ENCODE assay signal across 8 cellular contexts in genomic region chr2:54114936-54115283, GRCh38. TPM values are rescaled to one million over a fixed set of nuclear protein-coding genes. Genes with fewer than 3 reads are reported as not detected.
DNase-seq lines count a peak whose midpoint lies in the region; ATAC-seq and TF ChIP-seq lines count a peak whose summit lies in the region.

No MANE protein-coding gene starts in this region.

- no peaks in the 10 kb centered on the region for H3K27me3 Mint-ChIP-seq in naive B cell

- peak overlapping the region; percentile 100 for H2AFZ ChIP-seq in mammary epithelial cell (ENCODE audit: low read depth, low read length)

- H3K36me3 Mint-ChIP-seq in naive B cell = peaks cover 5 to 25% of the 10 kb centered on the region in 2 donors

- H3K4me1 Mint-ChIP-seq in naive B cell = peaks cover 18 to 23% (median 21%) of the 10 kb centered on the region in 3 donors

- peak overlapping the region; percentile 99 for H3K27ac ChIP-seq in HL-60 (replicated peaks)
- peak overlapping the region; percentile 91 for H3K27ac ChIP-seq in mammary epithelial cell (ENCODE audit: insufficient read depth, low read depth, low read length)

- H3K79me2 ChIP-seq in mammary epithelial cell (ENCODE audit: insufficient read depth, low read length) = peaks cover 7% of the 10 kb centered on the region

- no TSS peak for BruUV-seq in mammary epithelial cell (replicated peaks; lab: Mats Ljungman, UMichigan)

- no peaks in the 10 kb centered on the region for H4K20me1 ChIP-seq in mammary epithelial cell (ENCODE audit: insufficient read depth, low read length)

- peak overlapping the region; percentile 99 to 100 (median 99) for H3K27ac Mint-ChIP-seq in naive B cell

- no peaks in the 10 kb centered on the region for H3K36me3 ChIP-seq in mammary epithelial cell (ENCODE audit: insufficient read depth, low read length)

- H3K9me3 Mint-ChIP-seq in naive B cell = peaks cover 4 to 9% (median 5%) of the 10 kb centered on the region in 7 donors

- WGBS in mammary epithelial cell (ENCODE audit: low coverage, missing lambda C conversion rate) = 14% methylated on average over 3 of the region's 3 CpGs

- intact Hi-C loops in mammary epithelial cell (cut with micrococcal nuclease) = loop anchor here (2.0 to 5.0 kb wide), 3 partner anchors 216 to 388 kb away; partner anchors contain the start of gene SPTBN1

- peak overlapping the region; percentile 90 to 99 (median 97) for H3K4me3 Mint-ChIP-seq in naive B cell

- ATAC-seq in naive B cell (ENCODE audit: low read depth in 2 of 2) = no peak
- no peak for ATAC-seq in HG02588 (IDR thresholded peaks at IDR 0.05; ENCODE audit: unreplicated experiment)
- ATAC-seq in GM18867 (IDR thresholded peaks at IDR 0.05; ENCODE audit: unreplicated experiment) = no peak

- in situ Hi-C loops in mammary epithelial cell (cut with MboI; ENCODE audit: low sequenced_read_pairs in 2 of 2) = loop anchor here in 1 of 2 donors (25.0 kb wide), 1 partner anchor 397 kb away; no protein-coding TSS in a partner anchor

- peaks cover 5% of the 10 kb centered on the region for H3K9me3 ChIP-seq in mammary epithelial cell (replicated peaks; ENCODE audit: insufficient read depth, low read length)

- H3K4me2 ChIP-seq in mammary epithelial cell (ENCODE audit: insufficient read depth, low read depth, low read length) = peak overlapping the region; percentile 67

- dilution Hi-C loops in mammary epithelial cell (cut with HindIII; ENCODE audit: low sequenced_read_pairs) = no loop called here

- no peak for DNase-seq in AG10803 (ENCODE audit: low read depth)
- no peak for DNase-seq in HL-60 (ENCODE audit: low read depth in 1 of 2, low spot score in 1 of 2)
- no peak for DNase-seq in mammary epithelial cell
- no peak for DNase-seq in naive B cell
- DNase-seq in Ammon's horn (ENCODE audit: low spot score) = no peak
- no peak for DNase-seq in MV-4-11 (lab: John Stamatoyannopoulos, UW)

- TF ChIP-seq CTCF in AG10803 (conservative IDR thresholded peaks at IDR 0.05; ENCODE audit: low read length) = no peak
- TF ChIP-seq CTCF in HL-60 (IDR thresholded peaks at IDR 0.05; ENCODE audit: insufficient read depth, low read length) = no peak
- no peak for TF ChIP-seq CTCF in mammary epithelial cell (conservative IDR thresholded peaks at IDR 0.05 in 1 of 2, IDR thresholded peaks at IDR 0.05 in 1 of 2; ENCODE audit: extremely low read depth in 1 of 2, insufficient read depth in 1 of 2, low read depth in 1 of 2, low read length in 2 of 2)

- H3K4me3 ChIP-seq in AG10803 (ENCODE audit: low read length) (peak overlapping the region; percentile 81), HL-60 (replicated peaks; ENCODE audit: insufficient read depth, low read length) (peak overlapping the region; percentile 52), mammary epithelial cell (replicated peaks in 1 of 3; ENCODE audit: insufficient read depth in 1 of 3, low read depth in 2 of 3, low read length in 3 of 3) (peak overlapping the region; percentile 68 to 73 (median 70))

- H3K27me3 ChIP-seq in HL-60 (ENCODE audit: insufficient read depth, poor library complexity, severe bottlenecking) = no peaks in the 10 kb centered on the region
- no peaks in the 10 kb centered on the region for H3K27me3 ChIP-seq in mammary epithelial cell (ENCODE audit: insufficient read depth, low read length)

- no peaks in the 10 kb centered on the region for H3K4me1 ChIP-seq in mammary epithelial cell (ENCODE audit: insufficient read depth, low read length)

- H3K9ac ChIP-seq in mammary epithelial cell (ENCODE audit: insufficient read depth, low read length) = peak overlapping the region; percentile 88

- CTCF ChIA-PET in mammary epithelial cell (lab: Charles Lee; ENCODE audit: low non-redundant PET) = interaction anchor here (0.7 kb wide), 1 partner anchor 342 kb away, joined by 6 read pairs; no protein-coding TSS in a partner anchor

RNA-seq across cellular contexts. Expression of gene ACYP2, which starts 0.5 kb away (rescaled TPM):
- total RNA-seq in mammary epithelial cell = 10 to 100 TPM; 14.0 to 19.3 TPM
- 12.7 TPM for polyA plus RNA-seq in mammary epithelial cell
- polyA minus RNA-seq in mammary epithelial cell = 33.3 TPM
- polyA plus RNA-seq in naive B cell (ENCODE audit: low read depth in 6 of 6) = 10 to 100 TPM; 10.0 to 28.9 (median 25.0) TPM
